In genomic region chr16:14101415-14101814, GRCh38 we compare ENCODE assay signal across 17 cellular contexts. TPM values are rescaled to one million over a fixed set of nuclear protein-coding genes. Genes with fewer than 3 reads are reported as not detected.
A peak's percentile ranks its signal among the peaks of the same experiment; 100 is the strongest.
DNase-seq lines count a peak whose midpoint lies in the region; ATAC-seq, FAIRE-seq and TF ChIP-seq lines count a peak whose summit lies in the region.
"Had no signal": no experiment of that assay in that cellular context is flagged by ENCODE, and none has a peak within 500 bp of the region (broad histone marks: within the 10 kb centered on the region; RNA-seq: fewer than 3 reads in every experiment).

No MANE protein-coding gene starts in this region.

- H3K4me1 Mint-ChIP-seq in naive B cell = peaks cover 29 to 39% (median 36%) of the 10 kb centered on the region in 3 donors

- H3K9me3 ChIP-seq in ovary = no peaks in the 10 kb centered on the region
- H3K9me3 ChIP-seq: BE2C had no signal

- peak overlapping the region; percentile 95; the same call in 1 of the 2 replicates for H3K27ac ChIP-seq in VCaP
- no peak overlapping the region for H3K27ac ChIP-seq in ovary
- H3K27ac ChIP-seq: WERI-Rb-1 had no signal

- H3K4me3 Mint-ChIP-seq in naive B cell = no peak overlapping the region
- H3K4me3 Mint-ChIP-seq: activated naive CD8-positive, alpha-beta T cell treated with anti-CD3 and anti-CD28 coated beads for 36 hours; HFFc6 had no signal

- intact Hi-C loops in ovary (cut with DNase I) = no loop called here

- no peak for TF ChIP-seq EP300 in ovary (IDR thresholded peaks at IDR 0.05)

- peak; percentile 39 for FAIRE-seq in GM18507 (lab: Jason Lieb, UNC)
- FAIRE-seq in RCC 7860 (lab: Jason Lieb, UNC) = no peak
- FAIRE-seq: HTR-8/SVneo had no signal

- DNase-seq in GM18507 (ENCODE audit: extremely low spot score, insufficient read length, low read depth) (no peak), GM20000 (ENCODE audit: low spot score) (peak; percentile 24), naive B cell (no peak), RCC 7860 (ENCODE audit: low spot score) (no peak), ovary (no peak)
- no peak for DNase-seq in activated T-cell treated with anti-CD3 and anti-CD28 coated beads, Interleukin-2, amount 50 U/mL, for 48 hours
- DNase-seq: activated CD8-positive, alpha-beta memory T cell treated with anti-CD3 and anti-CD28 coated beads, Interleukin-2, amount 50 U/mL, for 4 hours; activated naive CD8-positive, alpha-beta T cell treated with anti-CD3 and anti-CD28 coated beads for 36 hours; BE2C; central memory CD4-positive, alpha-beta T cell; HFFc6; islet precursor cell; stimulated activated CD4-positive, alpha-beta T cell treated with anti-CD3 and anti-CD28 coated beads, Interleukin-2, amount 100 ng/mL, for 48 hours; WERI-Rb-1 had no signal

- H3K27me3 Mint-ChIP-seq in naive B cell = no peaks in the 10 kb centered on the region
- H3K27me3 Mint-ChIP-seq: activated naive CD8-positive, alpha-beta T cell treated with anti-CD3 and anti-CD28 coated beads for 36 hours had no signal

- TF ChIP-seq CTCF in GM20000 (IDR thresholded peaks at IDR 0.05; ENCODE audit: extremely low read depth, missing control alignments) (no peak), VCaP (conservative IDR thresholded peaks at IDR 0.05) (no peak), ovary (IDR thresholded peaks at IDR 0.05) (no peak)

- H3K36me3 Mint-ChIP-seq in naive B cell = no peaks in the 10 kb centered on the region

- ATAC-seq in naive B cell (ENCODE audit: low read depth in 2 of 2) = peak in 1 of 2 donors; percentile 35
- no peak for ATAC-seq in GM21723 (IDR thresholded peaks at IDR 0.05; ENCODE audit: unreplicated experiment)

- TF ChIP-seq POLR2A in ovary (IDR thresholded peaks at IDR 0.05) = no peak

- H3K4me3 ChIP-seq in ovary = no peak overlapping the region

- no peaks in the 10 kb centered on the region for H3K27me3 ChIP-seq in ovary
- H3K27me3 ChIP-seq: BE2C had no signal

- no peaks in the 10 kb centered on the region for H3K36me3 ChIP-seq in ovary
- H3K36me3 ChIP-seq: BE2C, WERI-Rb-1 had no signal

- peaks cover 0 to 7% (median 0%) of the 10 kb centered on the region in 7 donors for H3K9me3 Mint-ChIP-seq in naive B cell
- H3K9me3 Mint-ChIP-seq: activated naive CD8-positive, alpha-beta T cell treated with anti-CD3 and anti-CD28 coated beads for 36 hours; HFFc6 had no signal

- H3K4me1 ChIP-seq in ovary (ENCODE audit: insufficient read depth) = peaks cover 3% of the 10 kb centered on the region
- H3K4me1 ChIP-seq: BE2C had no signal

- H3K27ac Mint-ChIP-seq in naive B cell = peak overlapping the region in 4 of 6 donors; percentile 0 to 86 (median 10)
- H3K27ac Mint-ChIP-seq: activated naive CD8-positive, alpha-beta T cell treated with anti-CD3 and anti-CD28 coated beads for 36 hours; HFFc6 had no signal

RNA-seq across cellular contexts. Expression of gene MRTFB, which starts 30.3 kb away (rescaled TPM):
- 10 to 100 TPM in 1 of 6 donors, 1 to 10 TPM in 4, under 1 TPM in 1; 0.45 to 10.6 (median 8.2) TPM for polyA plus RNA-seq in naive B cell (ENCODE audit: low read depth in 6 of 6)
- total RNA-seq in ovary = 10 to 100 TPM; 16.3 to 45.6 (median 37.0) TPM
- polyA plus RNA-seq in ovary = 10 to 100 TPM in 1 of 2 donors, 1 to 10 TPM in 1; 7.2 to 18.5 TPM
